In the genomic region with DNA sequence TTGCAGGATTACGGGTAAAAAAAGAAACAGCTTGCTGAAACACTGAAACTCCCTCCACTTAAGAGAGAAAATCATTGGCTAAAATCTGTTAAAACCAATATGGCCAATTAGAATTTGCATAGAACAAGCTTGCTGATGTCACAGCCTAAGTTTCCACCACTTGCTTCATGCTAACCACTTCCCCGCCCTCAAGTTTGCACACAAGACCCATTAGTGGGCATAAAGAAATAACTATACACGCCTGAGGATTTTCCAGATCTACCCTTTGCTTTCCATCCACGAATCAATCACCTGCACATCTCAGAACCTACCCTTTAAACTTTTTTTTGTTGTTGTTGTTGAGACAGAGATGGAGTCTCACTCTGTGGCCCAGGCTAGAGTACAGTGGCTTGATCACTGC, we compare ENCODE assay signal across 11 cellular contexts. TPM values are rescaled to one million over a fixed set of nuclear protein-coding genes. Genes with fewer than 3 reads are reported as not detected.
DNase-seq lines count a peak whose midpoint lies in the region; ATAC-seq and TF ChIP-seq lines count a peak whose summit lies in the region.
"Had no signal": no experiment of that assay in that cellular context is flagged by ENCODE, and none has a peak within 500 bp of the region (broad histone marks: within the 10 kb centered on the region; RNA-seq: fewer than 3 reads in every experiment).

No MANE protein-coding gene starts in this region.

- H4K20me1 ChIP-seq in SK-N-SH (ENCODE audit: insufficient read depth): peaks cover 4% of the 10 kb centered on the region; the same call in 1 of the 2 replicates

- TF ChIP-seq EP300 in SK-N-SH (IDR thresholded peaks at IDR 0.05; ENCODE audit: borderline replicate concordance in 1 of 2, low read depth in 1 of 2, low read length in 1 of 2): no peak

- peak; percentile 40 for DNase-seq in CD1c-positive myeloid dendritic cell (ENCODE audit: extremely low spot score)
- peak; percentile 81 for DNase-seq in activated CD8-positive, alpha-beta T cell treated with anti-CD3 and anti-CD28 coated beads for 36 hours
- DNase-seq in amniotic stem cell (lab: John Stamatoyannopoulos, UW): no peak
- DNase-seq in DMS53 (lab: John Stamatoyannopoulos, UW): no peak
- DNase-seq in SK-N-SH: no peak
- no peak for DNase-seq in germinal center (ENCODE audit: low spot score)
- DNase-seq: C1 segment of cervical spinal cord, NCI-H187 had no signal

- POLR2A ChIA-PET in activated CD8-positive, alpha-beta T cell treated with anti-CD3 and anti-CD28 coated beads for 36 hours (lab: Charles Lee): no interaction called here
- POLR2A ChIA-PET in SK-N-SH (lab: Yijun Ruan, JAX): no interaction called here

- peak overlapping the region; percentile 93 for H3K27ac Mint-ChIP-seq in activated CD8-positive, alpha-beta T cell treated with anti-CD3 and anti-CD28 coated beads for 36 hours

- no peak overlapping the region for H2AFZ ChIP-seq in SK-N-SH (ENCODE audit: low read depth)

- H3K36me3 ChIP-seq in SK-N-SH (replicated peaks in 1 of 2; ENCODE audit: control insufficient read depth in 1 of 2, insufficient read depth in 2 of 2, low read length in 1 of 2): peaks cover 29 to 79% of the 10 kb centered on the region in 2 experiments

- no peaks in the 10 kb centered on the region for H3K27me3 ChIP-seq in SK-N-SH (ENCODE audit: insufficient read depth)

- H3K4me1 Mint-ChIP-seq in activated CD8-positive, alpha-beta T cell treated with anti-CD3 and anti-CD28 coated beads for 36 hours (ENCODE audit: low read depth): peaks cover 59% of the 10 kb centered on the region
- H3K4me1 Mint-ChIP-seq: central memory CD8-positive, alpha-beta T cell had no signal

- WGBS in SK-N-SH (ENCODE audit: low lambda C conversion rate): 86% methylated on average over 4 of the region's 4 CpGs

- TF ChIP-seq CTCF in activated CD8-positive, alpha-beta T cell treated with anti-CD3 and anti-CD28 coated beads for 36 hours (IDR thresholded peaks at IDR 0.05): no peak
- no peak for TF ChIP-seq CTCF in SK-N-SH (IDR thresholded peaks at IDR 0.05)

- peak overlapping the region; percentile 27 for H3K4me3 Mint-ChIP-seq in activated CD8-positive, alpha-beta T cell treated with anti-CD3 and anti-CD28 coated beads for 36 hours
- H3K4me3 Mint-ChIP-seq: central memory CD8-positive, alpha-beta T cell had no signal

- H3K4me1 ChIP-seq in SK-N-SH (ENCODE audit: control insufficient read depth in 1 of 2, insufficient read depth in 2 of 2, low read depth in 1 of 2, low read length in 1 of 2): peaks cover 0 to 3% of the 10 kb centered on the region in 2 experiments; a peak in 1 of 4 replicates

- ATAC-seq in GM18520 (IDR thresholded peaks at IDR 0.05; ENCODE audit: unreplicated experiment) (peak; percentile 36), HG02642 (IDR thresholded peaks at IDR 0.05; ENCODE audit: poor library complexity, unreplicated experiment) (peak; percentile 46)
- ATAC-seq in activated CD8-positive, alpha-beta T cell treated with anti-CD3 and anti-CD28 coated beads for 36 hours: peak; percentile 66

- H3K9me3 Mint-ChIP-seq in activated CD8-positive, alpha-beta T cell treated with anti-CD3 and anti-CD28 coated beads for 36 hours: no peaks in the 10 kb centered on the region
- H3K9me3 Mint-ChIP-seq: central memory CD8-positive, alpha-beta T cell had no signal

- no peaks in the 10 kb centered on the region for H3K27me3 Mint-ChIP-seq in activated CD8-positive, alpha-beta T cell treated with anti-CD3 and anti-CD28 coated beads for 36 hours
- H3K27me3 Mint-ChIP-seq: central memory CD8-positive, alpha-beta T cell had no signal

- no peak overlapping the region for H3K4me3 ChIP-seq in SK-N-SH (ENCODE audit: low read depth in 2 of 2, low read length in 1 of 2)

- H3K36me3 Mint-ChIP-seq in activated CD8-positive, alpha-beta T cell treated with anti-CD3 and anti-CD28 coated beads for 36 hours (ENCODE audit: low read depth): peaks cover 75% of the 10 kb centered on the region

- no peak overlapping the region for H3K27ac ChIP-seq in SK-N-SH (ENCODE audit: low read depth in 2 of 2, low read length in 1 of 2)

- no peaks in the 10 kb centered on the region for H3K9me3 ChIP-seq in SK-N-SH

- peaks cover 18% of the 10 kb centered on the region for H3K79me2 ChIP-seq in SK-N-SH (ENCODE audit: insufficient read depth)

- intact Hi-C loops in activated CD8-positive, alpha-beta T cell treated with anti-CD3 and anti-CD28 coated beads for 36 hours (cut with micrococcal nuclease): loop anchor here (5.0 to 10.0 kb wide), 4 partner anchors 48 to 755 kb away; no protein-coding TSS in a partner anchor

- peaks cover 14% of the 10 kb centered on the region for H3F3A ChIP-seq in SK-N-SH (replicated peaks; ENCODE audit: insufficient read depth)

- no peak overlapping the region for H3K9ac ChIP-seq in SK-N-SH

- H3K9me2 ChIP-seq in SK-N-SH: no peaks in the 10 kb centered on the region

- CTCF ChIA-PET in activated CD8-positive, alpha-beta T cell treated with anti-CD3 and anti-CD28 coated beads for 36 hours (lab: Charles Lee): interaction anchor here (1.6 kb wide), 1 partner anchor 91 kb away, joined by 3 read pairs; no protein-coding TSS in a partner anchor
- CTCF ChIA-PET in SK-N-SH (lab: Yijun Ruan, JAX): interaction anchor here (0.9 kb wide), 1 partner anchor 16 kb away, joined by 3 read pairs; no protein-coding TSS in a partner anchor

- TF ChIP-seq RAD21 in SK-N-SH (IDR thresholded peaks at IDR 0.05; ENCODE audit: low read length): no peak

- H3K4me2 ChIP-seq in SK-N-SH: no peak overlapping the region

TF ChIP-seq in SK-N-SH, 30 proteins besides CTCF, POLR2A, EP300 and RAD21 (continues in another document):
- TF ChIP-seq MXI1 (IDR thresholded peaks at IDR 0.05; ENCODE audit: low read depth, low read length) (no peak), FOSL2 (IDR thresholded peaks at IDR 0.05; ENCODE audit: borderline replicate concordance, low read depth) (no peak), TEAD4 (IDR thresholded peaks at IDR 0.05; ENCODE audit: borderline replicate concordance, insufficient read depth) (no peak), NRF1 (IDR thresholded peaks at IDR 0.05; ENCODE audit: low read depth, low read length) (no peak), FOXJ3 (CRISPR knock-in tag; IDR thresholded peaks at IDR 0.05) (no peak), MEF2A (IDR thresholded peaks at IDR 0.05; ENCODE audit: borderline replicate concordance, low read depth) (no peak), YY1 (IDR thresholded peaks at IDR 0.05; ENCODE audit: low read depth) (no peak), TAF1 (IDR thresholded peaks at IDR 0.05; ENCODE audit: borderline replicate concordance, low read depth, low read length) (no peak), CHD2 (IDR thresholded peaks at IDR 0.05; ENCODE audit: low read length, partially characterized antibody) (no peak), ELF1 (IDR thresholded peaks at IDR 0.05) (no peak)
- TF ChIP-seq, protein P1, sequence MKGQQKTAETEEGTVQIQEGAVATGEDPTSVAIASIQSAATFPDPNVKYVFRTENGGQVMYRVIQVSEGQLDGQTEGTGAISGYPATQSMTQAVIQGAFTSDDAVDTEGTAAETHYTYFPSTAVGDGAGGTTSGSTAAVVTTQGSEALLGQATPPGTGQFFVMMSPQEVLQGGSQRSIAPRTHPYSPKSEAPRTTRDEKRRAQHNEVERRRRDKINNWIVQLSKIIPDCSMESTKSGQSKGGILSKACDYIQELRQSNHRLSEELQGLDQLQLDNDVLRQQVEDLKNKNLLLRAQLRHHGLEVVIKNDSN (IDR thresholded peaks at IDR 0.05; ENCODE audit: borderline replicate concordance, low read depth): no peak
- TF ChIP-seq, protein P2, sequence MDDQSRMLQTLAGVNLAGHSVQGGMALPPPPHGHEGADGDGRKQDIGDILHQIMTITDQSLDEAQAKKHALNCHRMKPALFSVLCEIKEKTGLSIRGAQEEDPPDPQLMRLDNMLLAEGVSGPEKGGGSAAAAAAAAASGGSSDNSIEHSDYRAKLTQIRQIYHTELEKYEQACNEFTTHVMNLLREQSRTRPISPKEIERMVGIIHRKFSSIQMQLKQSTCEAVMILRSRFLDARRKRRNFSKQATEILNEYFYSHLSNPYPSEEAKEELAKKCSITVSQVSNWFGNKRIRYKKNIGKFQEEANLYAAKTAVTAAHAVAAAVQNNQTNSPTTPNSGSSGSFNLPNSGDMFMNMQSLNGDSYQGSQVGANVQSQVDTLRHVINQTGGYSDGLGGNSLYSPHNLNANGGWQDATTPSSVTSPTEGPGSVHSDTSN (IDR thresholded peaks at IDR 0.05): no peak
- TF ChIP-seq, protein P3, sequence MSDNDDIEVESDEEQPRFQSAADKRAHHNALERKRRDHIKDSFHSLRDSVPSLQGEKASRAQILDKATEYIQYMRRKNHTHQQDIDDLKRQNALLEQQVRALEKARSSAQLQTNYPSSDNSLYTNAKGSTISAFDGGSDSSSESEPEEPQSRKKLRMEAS (IDR thresholded peaks at IDR 0.05; ENCODE audit: low read depth): no peak

RNA-seq across cellular contexts. Expression of a gene that starts 42.7 kb away (rescaled TPM):
- 10 to 100 TPM; 22.7 to 25.2 TPM for total RNA-seq in activated CD8-positive, alpha-beta T cell treated with anti-CD3 and anti-CD28 coated beads for 36 hours
- 0.35 and 0.41 TPM in 2 replicates for polyA plus RNA-seq in SK-N-SH (2012; rRNA removed)
- polyA plus RNA-seq in SK-N-SH (2012; cell fraction: cytosol; rRNA removed): 0.51 and 0.53 TPM in 2 replicates
- 0.33 and 0.52 TPM in 2 replicates for polyA plus RNA-seq in SK-N-SH (2012; cell fraction: nucleus; rRNA removed)

RNA-seq across cellular contexts. Expression of a gene that starts 48.9 kb away (rescaled TPM):
- total RNA-seq in activated CD8-positive, alpha-beta T cell treated with anti-CD3 and anti-CD28 coated beads for 36 hours: 100 to 1,000 TPM; 175 to 184 TPM
- polyA plus RNA-seq in SK-N-SH (2012; rRNA removed): 86.9 and 116 TPM in 2 replicates
- polyA plus RNA-seq in SK-N-SH (2012; cell fraction: cytosol; rRNA removed): 134 and 161 TPM in 2 replicates
- polyA plus RNA-seq in SK-N-SH (2012; cell fraction: nucleus; rRNA removed): 45.9 and 53.9 TPM in 2 replicates

Comparison
In these comparisons a context has a peak if more than half of its experiments do, and no peak if none do; other contexts are left out.
1. DNase-seq: peak in CD1c-positive myeloid dendritic cell (single experiment) and activated CD8-positive, alpha-beta T cell treated with anti-CD3 and anti-CD28 coated beads for 36 hours (single experiment); none in amniotic stem cell (single experiment), DMS53 (single experiment), SK-N-SH (single experiment) and germinal center (single experiment).
2. Peak in every context shown above with its lines, with median percentiles within 50 percentile points of each other: ATAC-seq.